Comparison of ENCODE assay signal across 7 cellular contexts in genomic region chrX:49840679-49841078, GRCh38. TPM values are rescaled to one million over a fixed set of nuclear protein-coding genes. Genes with fewer than 3 reads are reported as not detected.
A peak's percentile ranks its signal among the peaks of the same experiment; 100 is the strongest.
DNase-seq lines count a peak whose midpoint lies in the region; ATAC-seq and TF ChIP-seq lines count a peak whose summit lies in the region.

No MANE protein-coding gene starts in this region.

- intact Hi-C loops in PC-3 (cut with micrococcal nuclease) (no loop called here), left cardiac atrium (cut with DNase I) (no loop called here)

- BruUV-seq in PC-3 (replicated peaks; lab: Mats Ljungman, UMichigan), result no TSS peak

- H3K4me3 ChIP-seq in PC-3 (ENCODE audit: low read length), result no peak overlapping the region

- no peak overlapping the region for H3K4me2 ChIP-seq in PC-3 (ENCODE audit: low read length)

- DNase-seq in GM13976 (ENCODE audit: low spot score) (peak; percentile 32), KBM-7 (peak; percentile 62), PC-3 (peak; percentile 56), left cardiac atrium (peak; percentile 61), pulmonary artery endothelial cell (ENCODE audit: low read depth, low spot score) (peak; percentile 19)
- DNase-seq in activated naive CD4-positive, alpha-beta T cell treated with Interleukin-2 at 50 U/mL for 16 hours, result peak; percentile 28

- in situ Hi-C loops in GM13976 (cut with MboI; ENCODE audit: low sequenced_read_pairs, unreplicated experiment) (no loop called here), KBM-7 (cut with MboI; ENCODE audit: low pct_unique_long_range_greater_than_20kb, low sequenced_read_pairs) (no loop called here)

- H3F3A ChIP-seq in PC-3 (ENCODE audit: low read length, unreplicated experiment), result no peaks in the 10 kb centered on the region

- H3K9me3 ChIP-seq in PC-3 (ENCODE audit: low read length), result no peaks in the 10 kb centered on the region

- no peak overlapping the region for H3K9ac ChIP-seq in PC-3 (ENCODE audit: low read length)

- H3K4me1 ChIP-seq in PC-3 (ENCODE audit: insufficient read depth, low read length), result no peaks in the 10 kb centered on the region

- H4K20me1 ChIP-seq in PC-3 (ENCODE audit: low read length), result no peaks in the 10 kb centered on the region

- H3K27me3 ChIP-seq in PC-3 (ENCODE audit: low read length), result peaks cover 13% of the 10 kb centered on the region

- TF ChIP-seq CTCF in GM13976 (IDR thresholded peaks at IDR 0.05; ENCODE audit: borderline replicate concordance, control extremely low read depth, extremely low read depth, insufficient read depth, missing control alignments) (peak; percentile 28), PC-3 (conservative IDR thresholded peaks at IDR 0.05; ENCODE audit: low read depth, low read length) (peak; percentile 59)

- CTCF ChIA-PET in PC-3 (lab: Charles Lee), result no interaction called here

- no peak overlapping the region for H2AFZ ChIP-seq in PC-3 (ENCODE audit: low read length)

- peak; percentile 22; the same call in 1 of the 2 replicates for ATAC-seq in PC-3
- ATAC-seq in left cardiac atrium, result no peak
- ATAC-seq in GM21515 (IDR thresholded peaks at IDR 0.05; ENCODE audit: unreplicated experiment), result no peak

- no peaks in the 10 kb centered on the region for H3K36me3 ChIP-seq in PC-3 (ENCODE audit: low read depth, low read length)

- no peak overlapping the region for H3K27ac ChIP-seq in PC-3 (ENCODE audit: low read length)

- H3K9me2 ChIP-seq in PC-3 (replicated peaks; ENCODE audit: low read length), result no peaks in the 10 kb centered on the region

- no peaks in the 10 kb centered on the region for H3K79me2 ChIP-seq in PC-3 (ENCODE audit: low read length)

- POLR2A ChIA-PET in PC-3 (lab: Charles Lee; ENCODE audit: unreplicated experiment), result no interaction called here

RNA-seq across cellular contexts. Expression of gene PAGE4, which starts 11.6 kb away (rescaled TPM):
- total RNA-seq in PC-3 (2014; rRNA removed) (not detected in 2 replicates), left cardiac atrium (not detected), pulmonary artery endothelial cell (not detected in 2 replicates)

RNA-seq across cellular contexts. Expression of gene USP27X, which starts 38.6 kb away (rescaled TPM):
- total RNA-seq in PC-3 (2014; rRNA removed) (0.62 and 2.7 TPM in 2 replicates), left cardiac atrium (1 to 10 TPM; 1.6 to 2.7 TPM), pulmonary artery endothelial cell (3.5 and 3.6 TPM in 2 replicates)
